12 cellular contexts compared by ENCODE assay signal in genomic region chr5:76958976-76959767, GRCh38. TPM values are rescaled to one million over a fixed set of nuclear protein-coding genes. Genes with fewer than 3 reads are reported as not detected.
DNase-seq lines count a peak whose midpoint lies in the region; TF ChIP-seq lines count a peak whose summit lies in the region.
"Had no signal": no experiment of that assay in that cellular context is flagged by ENCODE, and none has a peak within 500 bp of the region (broad histone marks: within the 10 kb centered on the region; RNA-seq: fewer than 3 reads in every experiment).

No MANE protein-coding gene starts in this region.

- H3K4me3 ChIP-seq in A673 (ENCODE audit: low read depth, low read length, poor library complexity, severe bottlenecking) = no peak overlapping the region

- no peak overlapping the region for H3K27ac ChIP-seq in A673 (ENCODE audit: low read depth, low read length, poor library complexity, severe bottlenecking)
- H3K27ac ChIP-seq: epithelial cell of prostate had no signal

- H3K36me3 ChIP-seq in A673 (ENCODE audit: insufficient read depth, low read length, poor library complexity, severe bottlenecking) = no peaks in the 10 kb centered on the region

- CTCF ChIA-PET in A673 (lab: Charles Lee) = no interaction called here

- H3K36me3 Mint-ChIP-seq in T-helper 2 cell treated with Interferon-gamma antibody and Interleukin-4, amounts not matched to agents 5 μg/mL and 100 μg/mL, for 36 hours (ENCODE audit: low read depth) = peaks cover 1% of the 10 kb centered on the region
- H3K36me3 Mint-ChIP-seq in nephron progenitor cell (ENCODE audit: low read depth) = no peaks in the 10 kb centered on the region

- no TSS peak for BruUV-seq in A673 (replicated peaks; lab: Mats Ljungman, UMichigan)

- no peaks in the 10 kb centered on the region for H3K9me3 Mint-ChIP-seq in T-helper 2 cell treated with Interferon-gamma antibody and Interleukin-4, amounts not matched to agents 5 μg/mL and 100 μg/mL, for 36 hours
- H3K9me3 Mint-ChIP-seq in nephron progenitor cell = peaks cover 11% of the 10 kb centered on the region

- H3K27me3 ChIP-seq in A673 (replicated peaks; ENCODE audit: insufficient read depth, low read depth, low read length, poor library complexity) = peaks cover 15% of the 10 kb centered on the region

- peaks cover 25% of the 10 kb centered on the region for H3K4me1 Mint-ChIP-seq in T-helper 2 cell treated with Interferon-gamma antibody and Interleukin-4, amounts not matched to agents 5 μg/mL and 100 μg/mL, for 36 hours (ENCODE audit: low read depth)
- peaks cover 39% of the 10 kb centered on the region for H3K4me1 Mint-ChIP-seq in nephron progenitor cell

- peaks cover 12% of the 10 kb centered on the region for H3K4me1 ChIP-seq in A673 (ENCODE audit: insufficient read depth, low read length, poor library complexity, severe bottlenecking)

- POLR2A ChIA-PET in A673 (lab: Charles Lee; ENCODE audit: low non-redundant PET) = no interaction called here

- TF ChIP-seq CTCF in A673 (conservative IDR thresholded peaks at IDR 0.05; ENCODE audit: low read depth, low read length) (no peak), GM10266 (IDR thresholded peaks at IDR 0.05; ENCODE audit: control insufficient read depth, insufficient read depth, low read depth, missing control alignments) (no peak), nephron progenitor cell (IDR thresholded peaks at IDR 0.05) (no peak)

- intact Hi-C loops in A673 (cut with micrococcal nuclease; ENCODE audit: unreplicated experiment) = no loop called here

- DNase-seq in A673 (ENCODE audit: low spot score) (peak; percentile 67), HPDE6-E6E7 (ENCODE audit: extremely low spot score) (peak; percentile 28), foreskin melanocyte (peak; percentile 66), GM10266 (ENCODE audit: extremely low spot score) (no peak), middle frontal gyrus (ENCODE audit: extremely low spot score, low spot score) (no peak), nephron progenitor cell (no peak)
- no peak for DNase-seq in T-helper 2 cell treated with Interferon-gamma antibody and Interleukin-4, amounts not matched to agents 5 μg/mL and 100 μg/mL, for 36 hours (ENCODE audit: low spot score)
- DNase-seq in activated CD4-positive, CD25-positive, alpha-beta regulatory T cell (lab: John Stamatoyannopoulos, UW) = no peak
- DNase-seq: activated gamma-delta T cell treated with Interleukin-2 at 50 U/mL for 16 hours, NCI-H1694 treated with DMSO at 0.1 percent for 48 hours, SW 1271 had no signal

- H3K4me3 Mint-ChIP-seq in T-helper 2 cell treated with Interferon-gamma antibody and Interleukin-4, amounts not matched to agents 5 μg/mL and 100 μg/mL, for 36 hours = peak overlapping the region; percentile 57
- H3K4me3 Mint-ChIP-seq in nephron progenitor cell = no peak overlapping the region

- no peaks in the 10 kb centered on the region for H3K9me3 ChIP-seq in A673 (ENCODE audit: low read depth, low read length, poor library complexity, severe bottlenecking)

- H3K27ac Mint-ChIP-seq in T-helper 2 cell treated with Interferon-gamma antibody and Interleukin-4, amounts not matched to agents 5 μg/mL and 100 μg/mL, for 36 hours = no peak overlapping the region
- no peak overlapping the region for H3K27ac Mint-ChIP-seq in nephron progenitor cell

- peaks cover 55% of the 10 kb centered on the region for H3K27me3 Mint-ChIP-seq in T-helper 2 cell treated with Interferon-gamma antibody and Interleukin-4, amounts not matched to agents 5 μg/mL and 100 μg/mL, for 36 hours (ENCODE audit: low read depth)
- peaks cover 43% of the 10 kb centered on the region for H3K27me3 Mint-ChIP-seq in nephron progenitor cell (ENCODE audit: low read depth, poor library complexity)

RNA-seq across cellular contexts. Expression of gene CRHBP, which starts 6.3 kb away (rescaled TPM):
- total RNA-seq in A673 (2021) = not detected in 2 replicates

Comparison
In these comparisons a context has a peak if more than half of its experiments do, and no peak if none do; other contexts are left out.
1. DNase-seq: peak in A673 (single experiment), HPDE6-E6E7 (single experiment) and foreskin melanocyte (single experiment); none in T-helper 2 cell treated with Interferon-gamma antibody and Interleukin-4, amounts not matched to agents 5 μg/mL and 100 μg/mL, for 36 hours (single experiment), GM10266 (single experiment), activated CD4-positive, CD25-positive, alpha-beta regulatory T cell (0 of 4), middle frontal gyrus (single experiment) and nephron progenitor cell (single experiment).